Comparison of ENCODE assay signal across 10 cellular contexts in genomic region chr3:172156309-172156998, GRCh38.
A peak's percentile ranks its signal among the peaks of the same experiment; 100 is the strongest.
DNase-seq lines count a peak whose midpoint lies in the region; ATAC-seq and TF ChIP-seq lines count a peak whose summit lies in the region.
"Had no signal": no experiment of that assay in that cellular context is flagged by ENCODE, and none has a peak within 500 bp of the region (broad histone marks: within the 10 kb centered on the region; RNA-seq: fewer than 3 reads in every experiment).

No MANE protein-coding gene starts in this region.

- H3K4me3 Mint-ChIP-seq in MCF 10A (ENCODE audit: unreplicated experiment): peak overlapping the region; percentile 15

- BruUV-seq in MCF 10A (replicated peaks; lab: Mats Ljungman, UMichigan): no TSS peak

- peaks cover 46% of the 10 kb centered on the region for H3K4me1 ChIP-seq in cardiac muscle cell (ENCODE audit: low read depth)
- H3K4me1 ChIP-seq in heart right ventricle: peaks cover 22 to 93% (median 82%) of the 10 kb centered on the region in 9 donors
- peaks cover 17 to 40% of the 10 kb centered on the region in 2 donors for H3K4me1 ChIP-seq in lung (ENCODE audit: control insufficient read depth in 2 of 2, insufficient read depth in 2 of 2, low read length in 2 of 2)
- H3K4me1 ChIP-seq in vagina: peaks cover 83% of the 10 kb centered on the region

- ATAC-seq in heart right ventricle (no peak), lung (ENCODE audit: insufficient read depth, low FRiP score) (no peak), GM21360 (IDR thresholded peaks at IDR 0.05; ENCODE audit: unreplicated experiment) (no peak)

- TF ChIP-seq CTCF in cardiac muscle cell (IDR thresholded peaks at IDR 0.05; ENCODE audit: low read depth, low read length): no peak
- TF ChIP-seq CTCF in heart right ventricle (IDR thresholded peaks at IDR 0.05): no peak
- no peak for TF ChIP-seq CTCF in MCF 10A (IDR thresholded peaks at IDR 0.05; ENCODE audit: unreplicated experiment)
- no peak for TF ChIP-seq CTCF in lung (IDR thresholded peaks at IDR 0.05; ENCODE audit: control extremely low read depth, extremely low read depth)
- TF ChIP-seq CTCF in vagina (IDR thresholded peaks at IDR 0.05): no peak

- intact Hi-C loops in heart right ventricle (cut with DNase I) (no loop called here), MCF 10A (cut with micrococcal nuclease) (no loop called here), vagina (cut with DNase I) (no loop called here)

- peaks cover 68% of the 10 kb centered on the region for H3K4me1 Mint-ChIP-seq in MCF 10A (ENCODE audit: insufficient read depth, unreplicated experiment)

- H3K36me3 ChIP-seq in cardiac muscle cell: no peaks in the 10 kb centered on the region
- no peaks in the 10 kb centered on the region for H3K36me3 ChIP-seq in heart right ventricle
- no peaks in the 10 kb centered on the region for H3K36me3 ChIP-seq in lung (ENCODE audit: control insufficient read depth in 2 of 2, insufficient read depth in 2 of 2, low read length in 2 of 2)
- no peaks in the 10 kb centered on the region for H3K36me3 ChIP-seq in vagina
- H3K36me3 ChIP-seq: BLaER1 had no signal

- H3K36me3 Mint-ChIP-seq in MCF 10A (ENCODE audit: insufficient read depth, unreplicated experiment): peaks cover 24% of the 10 kb centered on the region

- no peak for TF ChIP-seq POLR2A in vagina (IDR thresholded peaks at IDR 0.05)
- no peak for TF ChIP-seq POLR2A in erythroblast (IDR thresholded peaks at IDR 0.05; ENCODE audit: low read length)

- 57 to 61% methylated on average over 11 of the region's 11 CpGs for whole genome bisulfite sequencing in heart right ventricle, 2 donors
- WGBS in lung, 2 donors: 57 to 58% methylated on average over 11 of the region's 11 CpGs

- no peaks in the 10 kb centered on the region for H3K9me3 ChIP-seq in cardiac muscle cell (ENCODE audit: low read depth)
- H3K9me3 ChIP-seq in heart right ventricle: no peaks in the 10 kb centered on the region
- no peaks in the 10 kb centered on the region for H3K9me3 ChIP-seq in lung (ENCODE audit: control insufficient read depth in 2 of 2, insufficient read depth in 1 of 2, low read length in 1 of 2)
- H3K9me3 ChIP-seq in vagina: no peaks in the 10 kb centered on the region
- H3K9me3 ChIP-seq: BLaER1 had no signal

- H3K27ac Mint-ChIP-seq in MCF 10A (ENCODE audit: low read depth, unreplicated experiment): peak overlapping the region; percentile 88

- H3K4me3 ChIP-seq in cardiac muscle cell (no peak overlapping the region), heart right ventricle (no peak overlapping the region), lung (no peak overlapping the region), vagina (no peak overlapping the region)
- H3K4me3 ChIP-seq: BLaER1, dorsolateral prefrontal cortex had no signal

- no peaks in the 10 kb centered on the region for H3K9me3 Mint-ChIP-seq in MCF 10A (ENCODE audit: unreplicated experiment)

- H3K27me3 Mint-ChIP-seq in MCF 10A (ENCODE audit: insufficient read depth, unreplicated experiment): no peaks in the 10 kb centered on the region

- H3K27ac ChIP-seq in cardiac muscle cell (peak overlapping the region; percentile 7), heart right ventricle (peak overlapping the region in 5 of 10 donors; percentile 5 to 89 (median 86)), lung (ENCODE audit: low read depth in 1 of 2, low read length in 1 of 2) (peak overlapping the region in 1 of 2 donors; percentile 68), vagina (no peak overlapping the region)
- H3K27ac ChIP-seq: BLaER1, dorsolateral prefrontal cortex had no signal

- POLR2A ChIA-PET in MCF 10A (lab: Yijun Ruan, JAX): interaction anchor here (0.6 to 9.5 kb wide), 13 partner anchors 9 to 168 kb away, joined by 3 to 139 read pairs (median 4); no protein-coding TSS in a partner anchor

- CTCF ChIA-PET in MCF 10A (lab: Yijun Ruan, JAX): interaction anchor here (0.7 to 2.0 kb wide), 7 partner anchors 9 to 257 kb away, joined by 3 to 10 read pairs (median 3); no protein-coding TSS in a partner anchor

- no peak for DNase-seq in cardiac muscle cell (ENCODE audit: low read depth in 1 of 2, low spot score in 1 of 2)
- no peak for DNase-seq in heart right ventricle
- peak; percentile 95 for DNase-seq in MCF 10A (ENCODE audit: unreplicated experiment)
- DNase-seq in lung (ENCODE audit: low spot score): peak; percentile 42
- no peak for DNase-seq in NCI-H526 (lab: John Stamatoyannopoulos, UW)
- DNase-seq in vagina (ENCODE audit: extremely low spot score in 2 of 2): no peak
- DNase-seq in erythroblast (lab: John Stamatoyannopoulos, UW): no peak

- no peaks in the 10 kb centered on the region for H3K27me3 ChIP-seq in cardiac muscle cell
- no peaks in the 10 kb centered on the region for H3K27me3 ChIP-seq in heart right ventricle
- no peaks in the 10 kb centered on the region for H3K27me3 ChIP-seq in lung (ENCODE audit: control insufficient read depth, insufficient read depth)
- no peaks in the 10 kb centered on the region for H3K27me3 ChIP-seq in vagina
- H3K27me3 ChIP-seq: BLaER1, dorsolateral prefrontal cortex had no signal

Comparison
In these comparisons a context has a peak if more than half of its experiments do, and no peak if none do; other contexts are left out.
1. DNase-seq: peak in MCF 10A (single experiment) and lung (single experiment); none in cardiac muscle cell (0 of 2), heart right ventricle (0 of 2), NCI-H526 (0 of 2), vagina (0 of 2) and erythroblast (0 of 2).